1 cellular context compared by ENCODE assay signal in genomic region chr16:2842340-2843000, GRCh38.
A peak's percentile ranks its signal among the peaks of the same experiment; 100 is the strongest.
TF ChIP-seq lines count a peak whose summit lies in the region.

No MANE protein-coding gene starts in this region.

TF ChIP-seq in K562, 482 proteins besides CTCF, POLR2A, EP300 and RAD21 (continued from another document and continues in another):
- TF ChIP-seq, protein P1, sequence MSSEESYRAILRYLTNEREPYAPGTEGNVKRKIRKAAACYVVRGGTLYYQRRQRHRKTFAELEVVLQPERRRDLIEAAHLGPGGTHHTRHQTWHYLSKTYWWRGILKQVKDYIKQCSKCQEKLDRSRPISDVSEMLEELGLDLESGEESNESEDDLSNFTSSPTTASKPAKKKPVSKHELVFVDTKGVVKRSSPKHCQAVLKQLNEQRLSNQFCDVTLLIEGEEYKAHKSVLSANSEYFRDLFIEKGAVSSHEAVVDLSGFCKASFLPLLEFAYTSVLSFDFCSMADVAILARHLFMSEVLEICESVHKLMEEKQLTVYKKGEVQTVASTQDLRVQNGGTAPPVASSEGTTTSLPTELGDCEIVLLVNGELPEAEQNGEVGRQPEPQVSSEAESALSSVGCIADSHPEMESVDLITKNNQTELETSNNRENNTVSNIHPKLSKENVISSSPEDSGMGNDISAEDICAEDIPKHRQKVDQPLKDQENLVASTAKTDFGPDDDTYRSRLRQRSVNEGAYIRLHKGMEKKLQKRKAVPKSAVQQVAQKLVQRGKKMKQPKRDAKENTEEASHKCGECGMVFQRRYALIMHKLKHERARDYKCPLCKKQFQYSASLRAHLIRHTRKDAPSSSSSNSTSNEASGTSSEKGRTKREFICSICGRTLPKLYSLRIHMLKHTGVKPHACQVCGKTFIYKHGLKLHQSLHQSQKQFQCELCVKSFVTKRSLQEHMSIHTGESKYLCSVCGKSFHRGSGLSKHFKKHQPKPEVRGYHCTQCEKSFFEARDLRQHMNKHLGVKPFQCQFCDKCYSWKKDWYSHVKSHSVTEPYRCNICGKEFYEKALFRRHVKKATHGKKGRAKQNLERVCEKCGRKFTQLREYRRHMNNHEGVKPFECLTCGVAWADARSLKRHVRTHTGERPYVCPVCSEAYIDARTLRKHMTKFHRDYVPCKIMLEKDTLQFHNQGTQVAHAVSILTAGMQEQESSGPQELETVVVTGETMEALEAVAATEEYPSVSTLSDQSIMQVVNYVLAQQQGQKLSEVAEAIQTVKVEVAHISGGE (CRISPR knock-in tag; IDR thresholded peaks at IDR 0.05): peak in 2 of 3 experiments; percentile 89 to 97; a peak in 4 of 6 replicates
- TF ChIP-seq E2F1 (CRISPR knock-in tag; IDR thresholded peaks at IDR 0.05): peak; percentile 84; the same call in 1 of the 2 replicates
- 0 out of 2 replicates have a peak, but pooled peaks have one; percentile 18 for TF ChIP-seq FOSL1 (tag; conservative IDR thresholded peaks at IDR 0.05)
- TF ChIP-seq, protein P2, sequence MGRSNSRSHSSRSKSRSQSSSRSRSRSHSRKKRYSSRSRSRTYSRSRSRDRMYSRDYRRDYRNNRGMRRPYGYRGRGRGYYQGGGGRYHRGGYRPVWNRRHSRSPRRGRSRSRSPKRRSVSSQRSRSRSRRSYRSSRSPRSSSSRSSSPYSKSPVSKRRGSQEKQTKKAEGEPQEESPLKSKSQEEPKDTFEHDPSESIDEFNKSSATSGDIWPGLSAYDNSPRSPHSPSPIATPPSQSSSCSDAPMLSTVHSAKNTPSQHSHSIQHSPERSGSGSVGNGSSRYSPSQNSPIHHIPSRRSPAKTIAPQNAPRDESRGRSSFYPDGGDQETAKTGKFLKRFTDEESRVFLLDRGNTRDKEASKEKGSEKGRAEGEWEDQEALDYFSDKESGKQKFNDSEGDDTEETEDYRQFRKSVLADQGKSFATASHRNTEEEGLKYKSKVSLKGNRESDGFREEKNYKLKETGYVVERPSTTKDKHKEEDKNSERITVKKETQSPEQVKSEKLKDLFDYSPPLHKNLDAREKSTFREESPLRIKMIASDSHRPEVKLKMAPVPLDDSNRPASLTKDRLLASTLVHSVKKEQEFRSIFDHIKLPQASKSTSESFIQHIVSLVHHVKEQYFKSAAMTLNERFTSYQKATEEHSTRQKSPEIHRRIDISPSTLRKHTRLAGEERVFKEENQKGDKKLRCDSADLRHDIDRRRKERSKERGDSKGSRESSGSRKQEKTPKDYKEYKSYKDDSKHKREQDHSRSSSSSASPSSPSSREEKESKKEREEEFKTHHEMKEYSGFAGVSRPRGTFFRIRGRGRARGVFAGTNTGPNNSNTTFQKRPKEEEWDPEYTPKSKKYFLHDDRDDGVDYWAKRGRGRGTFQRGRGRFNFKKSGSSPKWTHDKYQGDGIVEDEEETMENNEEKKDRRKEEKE (IDR thresholded peaks at IDR 0.05; ENCODE audit: borderline replicate concordance in 1 of 2, control insufficient read depth in 1 of 2, low read depth in 2 of 2, low read length in 1 of 2): peak in 1 of 2 experiments; percentile 86; a peak in 1 of 4 replicates
- peak in 1 of 3 experiments; percentile 57 for TF ChIP-seq YY1 (IDR thresholded peaks at IDR 0.05; ENCODE audit: borderline replicate concordance in 1 of 3, control insufficient read depth in 1 of 3, extremely low read depth in 1 of 3, insufficient read depth in 3 of 3, insufficient read length in 1 of 3, insufficient replicate concordance in 2 of 3, low read depth in 1 of 3, low read length in 2 of 3)
- TF ChIP-seq DPF2 (IDR thresholded peaks at IDR 0.05): no peak
- TF ChIP-seq, protein P3, sequence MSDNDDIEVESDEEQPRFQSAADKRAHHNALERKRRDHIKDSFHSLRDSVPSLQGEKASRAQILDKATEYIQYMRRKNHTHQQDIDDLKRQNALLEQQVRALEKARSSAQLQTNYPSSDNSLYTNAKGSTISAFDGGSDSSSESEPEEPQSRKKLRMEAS (CRISPR knock-in tag; IDR thresholded peaks at IDR 0.05): 0 out of 2 replicates have a peak, but pooled peaks have one; percentile 11
- TF ChIP-seq HNRNPH1 (optimal IDR thresholded peaks at IDR 0.05; ENCODE audit: low read depth, low read length): no peak
- TF ChIP-seq, protein P4, sequence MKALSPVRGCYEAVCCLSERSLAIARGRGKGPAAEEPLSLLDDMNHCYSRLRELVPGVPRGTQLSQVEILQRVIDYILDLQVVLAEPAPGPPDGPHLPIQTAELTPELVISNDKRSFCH (CRISPR knock-in tag; IDR thresholded peaks at IDR 0.05): no peak
- TF ChIP-seq, protein P4 (tag; IDR thresholded peaks at IDR 0.05): peak; percentile 31; the same call in 1 of the 2 replicates
- TF ChIP-seq NEUROD1 (IDR thresholded peaks at IDR 0.05; ENCODE audit: borderline replicate concordance, low read depth, low read length, partially characterized antibody): peak; percentile 28
- TF ChIP-seq GABPB1 (CRISPR knock-in tag; IDR thresholded peaks at IDR 0.05): peak; percentile 92
- no peak for TF ChIP-seq ZBTB7A (IDR thresholded peaks at IDR 0.05; ENCODE audit: borderline replicate concordance, control insufficient read depth, low read depth, low read length)
- TF ChIP-seq CREB1 (IDR thresholded peaks at IDR 0.05): peak; percentile 71
- TF ChIP-seq CREB1 (CRISPR knock-in tag; IDR thresholded peaks at IDR 0.05): peak; percentile 86
- peak; percentile 23; the same call in 1 of the 2 replicates for TF ChIP-seq NFIC (IDR thresholded peaks at IDR 0.05)
- peak; percentile 79; the same call in 1 of the 2 replicates for TF ChIP-seq CBX1 (IDR thresholded peaks at IDR 0.05; ENCODE audit: low read depth)
- no peak for TF ChIP-seq ZKSCAN1 (IDR thresholded peaks at IDR 0.05; ENCODE audit: low read depth, low read length)
- 0 out of 4 replicates have a peak, but pooled peaks of 1 of the 2 experiments have one; percentile 31 for TF ChIP-seq ZNF639 (CRISPR knock-in tag; conservative IDR thresholded peaks at IDR 0.05 in 1 of 2, IDR thresholded peaks at IDR 0.05 in 1 of 2)
- no peak for TF ChIP-seq ZBTB26 (CRISPR knock-in tag; IDR thresholded peaks at IDR 0.05)
- no peak for TF ChIP-seq NELFE (IDR thresholded peaks at IDR 0.05; ENCODE audit: insufficient read depth, insufficient read length)
- no peak for TF ChIP-seq CSDE1 (IDR thresholded peaks at IDR 0.05)
- 0 out of 2 replicates have a peak, but pooled peaks have one; percentile 60 for TF ChIP-seq THRAP3 (IDR thresholded peaks at IDR 0.05; ENCODE audit: borderline replicate concordance)
- peak; percentile 90 for TF ChIP-seq ZSCAN29 (IDR thresholded peaks at IDR 0.05)
- peak; percentile 44; the same call in 1 of the 2 replicates for TF ChIP-seq HDAC2 (IDR thresholded peaks at IDR 0.05)
- TF ChIP-seq PKNOX1 (IDR thresholded peaks at IDR 0.05): peak; percentile 64; the same call in 1 of the 2 replicates
- 0 out of 2 replicates have a peak, but pooled peaks have one; percentile 30 for TF ChIP-seq ZBTB12 (CRISPR knock-in tag; IDR thresholded peaks at IDR 0.05)
- no peak for TF ChIP-seq ZNF717 (CRISPR knock-in tag; IDR thresholded peaks at IDR 0.05)
- peak; percentile 91 for TF ChIP-seq GABPA (tag; conservative IDR thresholded peaks at IDR 0.05; ENCODE audit: low read depth)
- peak; percentile 72 for TF ChIP-seq CXXC5 (CRISPR knock-in tag; IDR thresholded peaks at IDR 0.05)
- 0 out of 2 replicates have a peak, but pooled peaks have one; percentile 15 for TF ChIP-seq ERF (CRISPR knock-in tag; IDR thresholded peaks at IDR 0.05)
- peak; percentile 67; the same call in 1 of the 2 replicates for TF ChIP-seq ETV1 (tag; conservative IDR thresholded peaks at IDR 0.05; ENCODE audit: low read depth)
- no peak for TF ChIP-seq ZNF592 (IDR thresholded peaks at IDR 0.05)
- no peak for TF ChIP-seq SPI1 (IDR thresholded peaks at IDR 0.05; ENCODE audit: borderline replicate concordance, low read depth, low read length)
- peak; percentile 40; the same call in 1 of the 2 replicates for TF ChIP-seq GATAD2B (IDR thresholded peaks at IDR 0.05; ENCODE audit: borderline replicate concordance)
- peak; percentile 52; the same call in 1 of the 2 replicates for TF ChIP-seq CBFB (CRISPR knock-in tag; IDR thresholded peaks at IDR 0.05)
- TF ChIP-seq USF2 (CRISPR knock-in tag; IDR thresholded peaks at IDR 0.05): no peak
- TF ChIP-seq TOE1 (IDR thresholded peaks at IDR 0.05; ENCODE audit: borderline replicate concordance): peak; percentile 45; the same call in 1 of the 2 replicates
- TF ChIP-seq TOE1 (CRISPR knock-in tag; IDR thresholded peaks at IDR 0.05; ENCODE audit: borderline replicate concordance, low read depth): no peak
- TF ChIP-seq TAF15 (IDR thresholded peaks at IDR 0.05; ENCODE audit: low read depth, low read length): no peak
- no peak for TF ChIP-seq RBBP5 (IDR thresholded peaks at IDR 0.05; ENCODE audit: borderline replicate concordance, insufficient read depth, low read length, poor library complexity, severe bottlenecking)
- peak in 1 of 2 experiments; percentile 79; a peak in 2 of 4 replicates for TF ChIP-seq TRIM24 (IDR thresholded peaks at IDR 0.05)
